23 cellular contexts compared by ENCODE assay signal in genomic region chr2:69993708-69994107, GRCh38. TPM values are rescaled to one million over a fixed set of nuclear protein-coding genes. Genes with fewer than 3 reads are reported as not detected.
DNase-seq lines count a peak whose midpoint lies in the region; ATAC-seq and TF ChIP-seq lines count a peak whose summit lies in the region.
"Had no signal": no experiment of that assay in that cellular context is flagged by ENCODE, and none has a peak within 500 bp of the region (broad histone marks: within the 10 kb centered on the region; RNA-seq: fewer than 3 reads in every experiment).

No MANE protein-coding gene starts in this region.

- H3K4me3 ChIP-seq in Karpas-422 (ENCODE audit: low read length) (no peak overlapping the region), prostate gland (no peak overlapping the region)
- H3K4me3 ChIP-seq: BLaER1 treated with 17β-estradiol and CSF1 and Interleukin-3, amounts not matched to agents 10 nM and 100 nM; GM23338; HAP-1; SK-N-MC had no signal

- no peak overlapping the region for H3K27ac ChIP-seq in Karpas-422 (ENCODE audit: low read length)
- no peak overlapping the region for H3K27ac ChIP-seq in prostate gland
- H3K27ac ChIP-seq: KMS-11, SK-N-MC had no signal

- TF ChIP-seq POLR2A in prostate gland (IDR thresholded peaks at IDR 0.05) = no peak

- H3K9me2 ChIP-seq in Karpas-422 (replicated peaks; ENCODE audit: insufficient read depth, low read length) = no peaks in the 10 kb centered on the region

- no peaks in the 10 kb centered on the region for H3K27me3 ChIP-seq in Karpas-422 (ENCODE audit: low read length)
- H3K27me3 ChIP-seq in prostate gland (replicated peaks; ENCODE audit: insufficient read depth) = no peaks in the 10 kb centered on the region
- H3K27me3 ChIP-seq: BLaER1 treated with 17β-estradiol and CSF1 and Interleukin-3, amounts not matched to agents 10 nM and 100 nM had no signal

- H3K27ac Mint-ChIP-seq in activated T-helper 1 cell treated with anti-CD3 and anti-CD28 coated beads, Interleukin-12 subunit alpha, Interleukin-12 subunit beta, Interleukin-2, Interleukin-4 antibody, amounts not matched to agents 30 ng/mL and 10 ng/mL and 1 ng/mL, durations not matched to agents 14 hours and 24 hours and 36 hours = peak overlapping the region; percentile 18

- WGBS in prostate gland = 91% methylated on average over 5 of the region's 5 CpGs

- no peak overlapping the region for H3K4me2 ChIP-seq in Karpas-422 (ENCODE audit: low read depth, low read length, poor library complexity, severe bottlenecking)
- H3K4me2 ChIP-seq: GM23338, KMS-11 had no signal

- H3K9me3 ChIP-seq in Karpas-422 (ENCODE audit: low read length) (no peaks in the 10 kb centered on the region), prostate gland (no peaks in the 10 kb centered on the region)
- H3K9me3 ChIP-seq: BLaER1 treated with 17β-estradiol and CSF1 and Interleukin-3, amounts not matched to agents 10 nM and 100 nM; HAP-1 had no signal

- H3K27me3 Mint-ChIP-seq in activated T-helper 1 cell treated with anti-CD3 and anti-CD28 coated beads, Interleukin-12 subunit alpha, Interleukin-12 subunit beta, Interleukin-2, Interleukin-4 antibody, amounts not matched to agents 30 ng/mL and 10 ng/mL and 1 ng/mL, durations not matched to agents 14 hours and 24 hours and 36 hours (ENCODE audit: insufficient read depth) = no peaks in the 10 kb centered on the region
- H3K27me3 Mint-ChIP-seq: CD8-positive, alpha-beta memory T cell had no signal

- peak; percentile 27 for DNase-seq in activated effector memory CD4-positive, alpha-beta T cell treated with anti-CD3 and anti-CD28 coated beads, Interleukin-2, amount 50 U/mL, for 16 hours
- DNase-seq in activated effector memory CD4-positive, alpha-beta T cell treated with Interleukin-2 at 50 U/mL for 16 hours = no peak
- no peak for DNase-seq in activated T-helper 1 cell treated with anti-CD3 and anti-CD28 coated beads, Interleukin-12 subunit alpha, Interleukin-12 subunit beta, Interleukin-2, Interleukin-4 antibody, amounts not matched to agents 30 ng/mL and 10 ng/mL and 1 ng/mL, durations not matched to agents 14 hours and 24 hours and 36 hours (ENCODE audit: low spot score)
- no peak for DNase-seq in left lobe of liver (ENCODE audit: low spot score)
- DNase-seq in sciatic nerve (ENCODE audit: low spot score) = peak; percentile 8
- no peak for DNase-seq in Karpas-422
- no peak for DNase-seq in SHP77 (lab: John Stamatoyannopoulos, UW)
- no peak for DNase-seq in prostate gland (ENCODE audit: low spot score)
- DNase-seq: 8988T; Calu3; CD8-positive, alpha-beta memory T cell; DMS153; NCI-H1105; NCI-H146; NCI-H2029 treated with DMSO at 0.1 percent for 48 hours; NCI-H2171; NCI-H524 treated with DMSO at 0.1 percent for 48 hours had no signal

- H3K4me1 Mint-ChIP-seq in activated T-helper 1 cell treated with anti-CD3 and anti-CD28 coated beads, Interleukin-12 subunit alpha, Interleukin-12 subunit beta, Interleukin-2, Interleukin-4 antibody, amounts not matched to agents 30 ng/mL and 10 ng/mL and 1 ng/mL, durations not matched to agents 14 hours and 24 hours and 36 hours (ENCODE audit: low read depth) = peaks cover 16% of the 10 kb centered on the region
- H3K4me1 Mint-ChIP-seq: CD8-positive, alpha-beta memory T cell had no signal

- H3K4me1 ChIP-seq in Karpas-422 (ENCODE audit: low read length) (no peaks in the 10 kb centered on the region), prostate gland (replicated peaks) (no peaks in the 10 kb centered on the region)
- H3K4me1 ChIP-seq: HAP-1 had no signal

- H3K9ac ChIP-seq in Karpas-422 (ENCODE audit: low read length) = no peak overlapping the region
- H3K9ac ChIP-seq: KMS-11 had no signal

- H4K20me1 ChIP-seq in Karpas-422 (ENCODE audit: insufficient read depth, low read depth, low read length) = no peaks in the 10 kb centered on the region
- H4K20me1 ChIP-seq: BLaER1 treated with 17β-estradiol and CSF1 and Interleukin-3, amounts not matched to agents 10 nM and 100 nM had no signal

- no peaks in the 10 kb centered on the region for H3K36me3 ChIP-seq in Karpas-422 (ENCODE audit: insufficient read depth, low read length)
- H3K36me3 ChIP-seq in prostate gland = no peaks in the 10 kb centered on the region
- H3K36me3 ChIP-seq: HAP-1 had no signal

- H3K9me3 Mint-ChIP-seq in activated T-helper 1 cell treated with anti-CD3 and anti-CD28 coated beads, Interleukin-12 subunit alpha, Interleukin-12 subunit beta, Interleukin-2, Interleukin-4 antibody, amounts not matched to agents 30 ng/mL and 10 ng/mL and 1 ng/mL, durations not matched to agents 14 hours and 24 hours and 36 hours = no peaks in the 10 kb centered on the region
- H3K9me3 Mint-ChIP-seq: GM23338 had no signal

- no peaks in the 10 kb centered on the region for H3K79me2 ChIP-seq in Karpas-422 (ENCODE audit: low read length)

- no peak for TF ChIP-seq CTCF in prostate gland (IDR thresholded peaks at IDR 0.05)

- peaks cover 11% of the 10 kb centered on the region for H3K36me3 Mint-ChIP-seq in activated T-helper 1 cell treated with anti-CD3 and anti-CD28 coated beads, Interleukin-12 subunit alpha, Interleukin-12 subunit beta, Interleukin-2, Interleukin-4 antibody, amounts not matched to agents 30 ng/mL and 10 ng/mL and 1 ng/mL, durations not matched to agents 14 hours and 24 hours and 36 hours (ENCODE audit: low read depth)

- intact Hi-C loops in activated T-helper 1 cell treated with anti-CD3 and anti-CD28 coated beads, Interleukin-12 subunit alpha, Interleukin-12 subunit beta, Interleukin-2, Interleukin-4 antibody, amounts not matched to agents 30 ng/mL and 10 ng/mL and 1 ng/mL, durations not matched to agents 14 hours and 24 hours and 36 hours (cut with micrococcal nuclease) = no loop called here
- intact Hi-C loops in sciatic nerve (cut with DNase I) (no loop called here), prostate gland (cut with DNase I) (no loop called here)

- ATAC-seq in left lobe of liver = peak; percentile 68
- ATAC-seq in sciatic nerve = no peak
- ATAC-seq: GM23338, Right ventricle myocardium inferior had no signal

- no peak overlapping the region for H3K4me3 Mint-ChIP-seq in activated T-helper 1 cell treated with anti-CD3 and anti-CD28 coated beads, Interleukin-12 subunit alpha, Interleukin-12 subunit beta, Interleukin-2, Interleukin-4 antibody, amounts not matched to agents 30 ng/mL and 10 ng/mL and 1 ng/mL, durations not matched to agents 14 hours and 24 hours and 36 hours
- H3K4me3 Mint-ChIP-seq: CD8-positive, alpha-beta memory T cell; GM23338 had no signal

- no peak overlapping the region for H2AFZ ChIP-seq in Karpas-422 (ENCODE audit: low read length)
- H2AFZ ChIP-seq: GM23338 had no signal

RNA-seq across cellular contexts. Expression of gene ASPRV1, which starts 32.3 kb away (rescaled TPM):
- total RNA-seq in activated T-helper 1 cell treated with anti-CD3 and anti-CD28 coated beads, Interleukin-12 subunit alpha, Interleukin-12 subunit beta, Interleukin-2, Interleukin-4 antibody, amounts not matched to agents 30 ng/mL and 10 ng/mL and 1 ng/mL, durations not matched to agents 14 hours and 24 hours and 36 hours = 0.44 and 0.91 TPM in 2 replicates
- total RNA-seq in left lobe of liver (0.78 TPM), sciatic nerve (5.6 TPM), prostate gland (10 to 100 TPM in 1 of 2 donors, 1 to 10 TPM in 1; 2.6 to 10.3 TPM)
- 0.71 and 1.3 TPM in 2 replicates for total RNA-seq in Karpas-422 (2014; rRNA removed; shearing (Covaris generic); ENCODE audit: low replicate concordance)

Comparison
In these comparisons a context has a peak if more than half of its experiments do, and no peak if none do; other contexts are left out.
1. DNase-seq: peak in activated effector memory CD4-positive, alpha-beta T cell treated with anti-CD3 and anti-CD28 coated beads, Interleukin-2, amount 50 U/mL, for 16 hours (single experiment) and sciatic nerve (single experiment); none in activated effector memory CD4-positive, alpha-beta T cell treated with Interleukin-2 at 50 U/mL for 16 hours (single experiment), activated T-helper 1 cell treated with anti-CD3 and anti-CD28 coated beads, Interleukin-12 subunit alpha, Interleukin-12 subunit beta, Interleukin-2, Interleukin-4 antibody, amounts not matched to agents 30 ng/mL and 10 ng/mL and 1 ng/mL, durations not matched to agents 14 hours and 24 hours and 36 hours (single experiment), left lobe of liver (single experiment), Karpas-422 (single experiment), SHP77 (0 of 2) and prostate gland (single experiment).